In genomic region chr17:21459536-21459935, GRCh38 we compare ENCODE assay signal across 21 cellular contexts.
"Had no signal": no experiment of that assay in that cellular context is flagged by ENCODE, and none has a peak within 500 bp of the region (broad histone marks: within the 10 kb centered on the region; RNA-seq: fewer than 3 reads in every experiment).

No MANE protein-coding gene starts in this region.

- H3K27me3 ChIP-seq: colonic mucosa had no signal

- DNase-seq: colonic mucosa; cortex of kidney; effector CD4-positive, alpha-beta T cell; effector memory CD4-positive, alpha-beta T cell; foreskin keratinocyte; heart left ventricle; hypothalamus; immature natural killer cell; islet precursor cell; kidney; left lung; left ventricle myocardium superior; lower lobe of right lung; mesendoderm; midbrain had no signal

- H3K27ac ChIP-seq: colonic mucosa, esophagus muscularis mucosa, foreskin keratinocyte, gastroesophageal sphincter, heart left ventricle, hepatocyte, left lung, lower lobe of right lung had no signal

- ATAC-seq: foreskin keratinocyte, gastroesophageal sphincter, heart left ventricle, left lung, left ventricle myocardium superior, lower lobe of right lung had no signal

- H3K9me3 Mint-ChIP-seq: dendritic cell treated with granulocyte-macrophage colony-stimulating factor and Interleukin-4, amounts not matched to agents 40 ng/mL and 50 ng/mL, for 4 days; immature natural killer cell had no signal

- H3K4me2 ChIP-seq: hepatocyte had no signal

- H3K27ac Mint-ChIP-seq: dendritic cell treated with granulocyte-macrophage colony-stimulating factor and Interleukin-4, amounts not matched to agents 40 ng/mL and 50 ng/mL, for 4 days had no signal

- H3K36me3 ChIP-seq: colonic mucosa, esophagus muscularis mucosa, gastroesophageal sphincter, heart left ventricle, left lung, lower lobe of right lung had no signal

- H3K4me3 ChIP-seq: colonic mucosa, esophagus muscularis mucosa, gastroesophageal sphincter, heart left ventricle, hepatocyte, left lung, lower lobe of right lung had no signal

- H3K36me3 Mint-ChIP-seq: immature natural killer cell had no signal

- H3K4me3 Mint-ChIP-seq: dendritic cell treated with granulocyte-macrophage colony-stimulating factor and Interleukin-4, amounts not matched to agents 40 ng/mL and 50 ng/mL, for 4 days; immature natural killer cell had no signal

- H3K9me3 ChIP-seq: colonic mucosa, esophagus muscularis mucosa, gastroesophageal sphincter, heart left ventricle, left lung, lower lobe of right lung had no signal

- FAIRE-seq: endothelial cell of umbilical vein, frontal cortex, kidney had no signal

- H3K4me1 ChIP-seq: colonic mucosa, foreskin keratinocyte had no signal

- H2AFZ ChIP-seq: hepatocyte had no signal
